ENCODE assay signal across 8 cellular contexts in the genomic region with DNA sequence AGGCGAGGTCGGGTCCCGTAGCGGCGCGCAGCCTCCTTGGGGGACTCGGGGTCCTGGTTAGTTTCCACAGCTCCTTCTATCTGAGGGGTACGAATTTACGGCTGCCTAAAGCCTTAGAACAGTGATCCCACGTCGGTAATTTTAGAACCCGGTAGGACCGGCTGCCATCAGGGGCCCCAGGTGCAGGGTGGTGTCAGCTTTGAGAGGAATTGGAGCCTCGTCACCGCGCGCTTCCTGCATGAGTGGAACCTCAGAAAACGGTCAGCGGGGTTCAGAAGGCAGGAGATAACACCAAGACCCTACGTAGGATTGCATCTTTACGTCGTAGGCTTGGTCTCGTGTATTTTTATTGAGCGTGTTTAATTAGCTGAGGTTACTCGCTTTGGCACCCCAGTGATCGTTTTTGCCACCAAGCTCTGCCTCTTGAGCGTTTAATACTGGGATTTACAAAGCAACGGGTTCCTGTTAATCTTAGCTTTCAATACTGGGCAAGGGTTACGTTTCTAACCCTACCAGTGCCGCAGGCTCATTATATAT. TPM values are rescaled to one million over a fixed set of nuclear protein-coding genes. Genes with fewer than 3 reads are reported as not detected.
DNase-seq lines count a peak whose midpoint lies in the region; TF ChIP-seq lines count a peak whose summit lies in the region.

No MANE protein-coding gene starts in this region.

- H3K4me3 ChIP-seq in esophagus muscularis mucosa, result peak overlapping the region; percentile 57 to 89 (median 68)
- H3K4me3 ChIP-seq in neural progenitor cell, result peak overlapping the region; percentile 58
- peak overlapping the region; percentile 53 to 73 for H3K4me3 ChIP-seq in uterus

- H3F3A ChIP-seq in neural progenitor cell (ENCODE audit: low read depth), result no peaks in the 10 kb centered on the region

- no peaks in the 10 kb centered on the region for H4K20me1 ChIP-seq in neural progenitor cell (ENCODE audit: low read depth)

- H3K4me1 Mint-ChIP-seq in HFFc6 (ENCODE audit: low read depth) (peaks cover 35% of the 10 kb centered on the region), neural progenitor cell (peaks cover 17% of the 10 kb centered on the region)
- peaks cover 45% of the 10 kb centered on the region for H3K4me1 Mint-ChIP-seq in activated CD4-positive, alpha-beta memory T cell treated with anti-CD3 and anti-CD28 coated beads, Interleukin-2, amount 10 ng/mL, durations not matched to agents 7 days and 5 days

- H3K9me3 ChIP-seq in esophagus muscularis mucosa (peaks cover 0 to 8% (median 0%) of the 10 kb centered on the region in 4 donors), neural progenitor cell (ENCODE audit: low read depth) (no peaks in the 10 kb centered on the region), uterus (no peaks in the 10 kb centered on the region)

- intact Hi-C loops in esophagus muscularis mucosa (cut with DNase I), result loop anchor here (10.0 kb wide), 2 partner anchors 56 to 996 kb away; partner anchors contain the start of gene RBM33
- intact Hi-C loops in uterus (cut with DNase I; ENCODE audit: low total_unique reads), result no loop called here

- H3K27ac Mint-ChIP-seq in HFFc6, result peak overlapping the region; percentile 93
- peak overlapping the region; percentile 96 for H3K27ac Mint-ChIP-seq in activated CD4-positive, alpha-beta memory T cell treated with anti-CD3 and anti-CD28 coated beads, Interleukin-2, amount 10 ng/mL, durations not matched to agents 7 days and 5 days
- H3K27ac Mint-ChIP-seq in neural progenitor cell, result peak overlapping the region; percentile 24

- H3K4me3 Mint-ChIP-seq in HFFc6, result peak overlapping the region; percentile 93
- peak overlapping the region; percentile 88 for H3K4me3 Mint-ChIP-seq in activated CD4-positive, alpha-beta memory T cell treated with anti-CD3 and anti-CD28 coated beads, Interleukin-2, amount 10 ng/mL, durations not matched to agents 7 days and 5 days
- peak overlapping the region; percentile 92 for H3K4me3 Mint-ChIP-seq in neural progenitor cell

- POLR2A ChIA-PET in activated CD4-positive, alpha-beta memory T cell treated with anti-CD3 and anti-CD28 coated beads, Interleukin-2, amount 10 ng/mL, durations not matched to agents 7 days and 5 days (lab: Charles Lee), result interaction anchor here (0.8 to 2.3 kb wide), 23 partner anchors 9 to 997 kb away, joined by 3 to 32 read pairs (median 3); partner anchors contain the start of genes DNAJB6, LMBR1 and RBM33

- peaks cover 0 to 7% (median 0%) of the 10 kb centered on the region in 4 donors for H3K27me3 ChIP-seq in esophagus muscularis mucosa
- H3K27me3 ChIP-seq in neural progenitor cell, result no peaks in the 10 kb centered on the region
- H3K27me3 ChIP-seq in uterus, result no peaks in the 10 kb centered on the region

- H3K36me3 Mint-ChIP-seq in HFFc6 (ENCODE audit: low read depth) (peaks cover 10% of the 10 kb centered on the region), neural progenitor cell (peaks cover 16% of the 10 kb centered on the region)
- peaks cover 18% of the 10 kb centered on the region for H3K36me3 Mint-ChIP-seq in activated CD4-positive, alpha-beta memory T cell treated with anti-CD3 and anti-CD28 coated beads, Interleukin-2, amount 10 ng/mL, durations not matched to agents 7 days and 5 days (ENCODE audit: low read depth)

- H3K27me3 Mint-ChIP-seq in HFFc6 (ENCODE audit: insufficient read depth) (no peaks in the 10 kb centered on the region), neural progenitor cell (ENCODE audit: insufficient read depth, low read depth) (peaks cover 5% of the 10 kb centered on the region)
- peaks cover 5% of the 10 kb centered on the region for H3K27me3 Mint-ChIP-seq in activated CD4-positive, alpha-beta memory T cell treated with anti-CD3 and anti-CD28 coated beads, Interleukin-2, amount 10 ng/mL, durations not matched to agents 7 days and 5 days

- H3K9me3 Mint-ChIP-seq in HFFc6 (peaks cover 5% of the 10 kb centered on the region), neural progenitor cell (peaks cover 13% of the 10 kb centered on the region)
- peaks cover 3% of the 10 kb centered on the region for H3K9me3 Mint-ChIP-seq in activated CD4-positive, alpha-beta memory T cell treated with anti-CD3 and anti-CD28 coated beads, Interleukin-2, amount 10 ng/mL, durations not matched to agents 7 days and 5 days

- peak overlapping the region; percentile 71 for H2AFZ ChIP-seq in neural progenitor cell (replicated peaks)

- H3K4me1 ChIP-seq in esophagus muscularis mucosa (peaks cover 7 to 21% (median 19%) of the 10 kb centered on the region in 4 donors), neural progenitor cell (peaks cover 13% of the 10 kb centered on the region), uterus (no peaks in the 10 kb centered on the region)

- TF ChIP-seq CTCF in HFFc6 (IDR thresholded peaks at IDR 0.05) (no peak), esophagus muscularis mucosa (IDR thresholded peaks at IDR 0.05) (no peak), neural progenitor cell (IDR thresholded peaks at IDR 0.05) (no peak), uterus (IDR thresholded peaks at IDR 0.05) (no peak)

- H3K36me3 ChIP-seq in esophagus muscularis mucosa, result no peaks in the 10 kb centered on the region
- no peaks in the 10 kb centered on the region for H3K36me3 ChIP-seq in neural progenitor cell
- no peaks in the 10 kb centered on the region for H3K36me3 ChIP-seq in uterus

- TF ChIP-seq POLR2A in esophagus muscularis mucosa (IDR thresholded peaks at IDR 0.05; ENCODE audit: low read depth) (no peak), uterus (IDR thresholded peaks at IDR 0.05) (no peak)

- CTCF ChIA-PET in activated CD4-positive, alpha-beta memory T cell treated with anti-CD3 and anti-CD28 coated beads, Interleukin-2, amount 10 ng/mL, durations not matched to agents 7 days and 5 days (lab: Charles Lee), result interaction anchor here (0.7 to 2.4 kb wide), 10 partner anchors 8 to 837 kb away, joined by 3 to 10 read pairs (median 3); no protein-coding TSS in a partner anchor

- no peak overlapping the region for H3K9ac ChIP-seq in neural progenitor cell

- WGBS in esophagus muscularis mucosa, result 15% methylated on average over 16 of the region's 30 CpGs

- no peak for TF ChIP-seq EP300 in esophagus muscularis mucosa (IDR thresholded peaks at IDR 0.05)

- H3K79me2 ChIP-seq in neural progenitor cell (ENCODE audit: low read depth), result peaks cover 18% of the 10 kb centered on the region

- DNase-seq in DMS153 treated with DMSO at 0.1 percent for 48 hours (lab: John Stamatoyannopoulos, UW; ENCODE audit: unreplicated experiment) (peak; percentile 37), DMS153 (lab: John Stamatoyannopoulos, UW) (no peak), HFFc6 (peak; percentile 28), NAMALWA (ENCODE audit: low spot score) (peak; percentile 90), esophagus muscularis mucosa (ENCODE audit: extremely low spot score) (no peak), neural progenitor cell (ENCODE audit: low spot score) (no peak), uterus (peak in 1 of 2 donors; percentile 18)
- DNase-seq in activated CD4-positive, alpha-beta memory T cell treated with anti-CD3 and anti-CD28 coated beads, Interleukin-2, amount 10 ng/mL, durations not matched to agents 7 days and 5 days, result peak; percentile 80

- H3K4me2 ChIP-seq in neural progenitor cell, result peak overlapping the region; percentile 82

- H3K27ac ChIP-seq in esophagus muscularis mucosa (replicated peaks in 1 of 4) (peak overlapping the region; percentile 8 to 71 (median 58)), neural progenitor cell (no peak overlapping the region), uterus (peak overlapping the region in 1 of 2 donors; percentile 57)

RNA-seq across cellular contexts. Expression of gene RNF32, which starts 0.4 kb away (rescaled TPM):
- 1 to 10 TPM in 4 of 6 experiments, under 1 TPM in 2; 0.94 to 2.5 (median 1.4) TPM for total RNA-seq in HFFc6 (2021; fragmentation: NEBNext Ultra II Directional; extraction: Animal tissue kit (Norgen Biotek cat#: 25700))
- total RNA-seq in activated CD4-positive, alpha-beta memory T cell treated with anti-CD3 and anti-CD28 coated beads, Interleukin-2, amount 10 ng/mL, durations not matched to agents 7 days and 5 days, result 1 to 10 TPM; 3.4 to 4.1 TPM
- 1 to 10 TPM in 1 of 4 donors, under 1 TPM in 2, not detected in 1; 0.29 to 1.1 (median 0.83) TPM for total RNA-seq in esophagus muscularis mucosa
- total RNA-seq in neural progenitor cell (ENCODE audit: low replicate concordance), result 3.0 and 3.3 TPM in 2 replicates
- total RNA-seq in uterus, result under 1 TPM in 2 of 4 donors, not detected in 2; 0.41 to 0.58 TPM

Comparison
In these comparisons a context has a peak if more than half of its experiments do, and no peak if none do; other contexts are left out.
1. DNase-seq: peak in DMS153 treated with DMSO at 0.1 percent for 48 hours (single experiment), HFFc6 (single experiment), NAMALWA (single experiment) and activated CD4-positive, alpha-beta memory T cell treated with anti-CD3 and anti-CD28 coated beads, Interleukin-2, amount 10 ng/mL, durations not matched to agents 7 days and 5 days (single experiment); none in DMS153 (single experiment), esophagus muscularis mucosa (single experiment) and neural progenitor cell (single experiment).
2. H3K27ac Mint-ChIP-seq: peak in every context shown above with its lines; median percentile 96 in activated CD4-positive, alpha-beta memory T cell treated with anti-CD3 and anti-CD28 coated beads, Interleukin-2, amount 10 ng/mL, durations not matched to agents 7 days and 5 days; 93 in HFFc6; 24 in neural progenitor cell.
3. Peak in every context shown above with its lines, with median percentiles within 50 percentile points of each other: H3K4me3 Mint-ChIP-seq and H3K4me3 ChIP-seq.